1 cellular context compared by ENCODE assay signal in the genomic region with DNA sequence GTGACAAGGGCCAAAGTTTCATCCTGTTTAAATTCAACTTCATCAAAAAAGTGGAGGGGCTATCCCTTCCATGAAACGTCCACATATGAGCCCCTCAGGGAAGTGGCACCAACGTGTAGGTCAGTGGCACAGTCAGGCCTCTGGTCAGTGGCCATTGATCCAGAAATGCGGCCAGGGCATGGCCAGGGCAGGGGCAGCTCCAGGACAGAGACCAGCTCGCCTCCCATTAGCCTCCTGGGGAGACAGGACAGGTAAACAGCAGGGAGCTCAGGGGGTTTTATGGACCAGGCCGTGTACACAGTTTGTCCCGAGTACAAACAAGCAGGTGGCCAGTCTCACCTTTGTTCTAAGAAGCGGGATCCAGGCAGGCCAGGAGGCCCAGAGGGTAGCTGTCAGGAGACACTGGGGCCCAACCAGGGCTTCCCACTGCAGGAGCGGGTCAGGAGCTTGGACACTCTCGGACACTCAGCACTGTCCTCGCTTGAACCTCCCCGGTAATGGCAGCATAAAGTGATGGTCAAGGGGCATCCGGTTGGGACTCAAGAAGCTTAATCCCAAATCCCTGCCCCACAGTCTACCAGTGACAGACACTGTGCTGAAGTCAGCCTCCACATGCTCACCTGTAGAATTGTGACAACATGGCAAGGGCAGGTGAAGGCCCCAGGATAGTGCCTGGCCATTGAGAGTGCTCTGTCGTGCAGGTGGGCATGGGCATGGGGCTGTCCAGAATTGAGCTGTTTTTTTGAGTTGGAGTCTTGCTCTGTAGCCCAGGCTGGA.
TF ChIP-seq lines count a peak whose summit lies in the region.

No MANE protein-coding gene starts in this region.

TF ChIP-seq in GM12878, 131 proteins besides CTCF, POLR2A, EP300 and RAD21 (continued from another document):
- TF ChIP-seq USF2 (IDR thresholded peaks at IDR 0.05; ENCODE audit: borderline replicate concordance, low read depth, low read length) (no peak), IRF4 (IDR thresholded peaks at IDR 0.05; ENCODE audit: low read depth, low read length) (no peak), NR2F1 (conservative IDR thresholded peaks at IDR 0.05) (no peak)
